Comparison of ENCODE assay signal across 18 cellular contexts in genomic region chr4:41433361-41433760, GRCh38.
DNase-seq lines count a peak whose midpoint lies in the region; ATAC-seq and TF ChIP-seq lines count a peak whose summit lies in the region.
"Had no signal": no experiment of that assay in that cellular context is flagged by ENCODE, and none has a peak within 500 bp of the region (broad histone marks: within the 10 kb centered on the region; RNA-seq: fewer than 3 reads in every experiment).

No MANE protein-coding gene starts in this region.

- no peak overlapping the region for H3K4me3 ChIP-seq in HUES48 (ENCODE audit: low read depth, low read length)
- no peak overlapping the region for H3K4me3 ChIP-seq in mesendoderm (ENCODE audit: low read length)
- no peak overlapping the region for H3K4me3 ChIP-seq in thoracic aorta
- H3K4me3 ChIP-seq: adrenal gland, suprapubic skin had no signal

- H3K36me3 ChIP-seq in HUES48 (ENCODE audit: control insufficient read depth, insufficient read depth, low read length): no peaks in the 10 kb centered on the region
- no peaks in the 10 kb centered on the region for H3K36me3 ChIP-seq in mesendoderm (ENCODE audit: control insufficient read depth, insufficient read depth, low read length)
- H3K36me3 ChIP-seq in thoracic aorta: no peaks in the 10 kb centered on the region
- H3K36me3 ChIP-seq: adrenal gland, suprapubic skin had no signal

- no peaks in the 10 kb centered on the region for H3K27me3 ChIP-seq in HUES48 (ENCODE audit: control insufficient read depth, insufficient read depth, low read length)
- H3K27me3 ChIP-seq in mesendoderm (ENCODE audit: insufficient read depth, low read length, poor library complexity): no peaks in the 10 kb centered on the region
- no peaks in the 10 kb centered on the region for H3K27me3 ChIP-seq in thoracic aorta (replicated peaks; ENCODE audit: insufficient read depth)
- H3K27me3 ChIP-seq: adrenal gland, suprapubic skin had no signal

- DNase-seq in mesendoderm (no peak), thoracic aorta (ENCODE audit: low spot score) (no peak), HPDE6-E6E7 (ENCODE audit: extremely low spot score) (no peak), DMS79 treated with DMSO at 0.1 percent for 48 hours (lab: John Stamatoyannopoulos, UW) (no peak)
- no peak for DNase-seq in activated CD8-positive, alpha-beta memory T cell treated with anti-CD3 and anti-CD28 coated beads, Interleukin-2, amount 50 U/mL, for 48 hours
- DNase-seq: activated gamma-delta T cell treated with Interleukin-2 at 50 U/mL for 16 hours; adrenal gland; cerebellar nuclear complex; NCI-H2107; nucleus accumbens; SHP77; stimulated activated CD4-positive, alpha-beta T cell treated with anti-CD3 and anti-CD28 coated beads, Interleukin-12 subunit alpha, Interleukin-12 subunit beta, amount 100 ng/mL, for 4 hours had no signal

- H3K27ac ChIP-seq in HUES48 (ENCODE audit: low read depth, low read length) (peak overlapping the region; percentile 97), mesendoderm (ENCODE audit: low read depth, low read length) (peak overlapping the region; percentile 81), thoracic aorta (peak overlapping the region; percentile 67 to 82)
- H3K27ac ChIP-seq: adrenal gland, suprapubic skin, VCaP had no signal

- no peak overlapping the region for H4K5ac ChIP-seq in mesendoderm (ENCODE audit: low read length)

- H4K8ac ChIP-seq in mesendoderm (ENCODE audit: low read depth, low read length): no peak overlapping the region

- peak overlapping the region; percentile 88 for H3K4ac ChIP-seq in mesendoderm (ENCODE audit: low read depth, low read length)

- peak overlapping the region; percentile 57 to 92 (median 79) for H3K27ac Mint-ChIP-seq in brain
- H3K27ac Mint-ChIP-seq: T-helper 1 cell treated with Interleukin-12 subunit alpha and Interleukin-12 subunit beta and Interleukin-4 antibody, amounts not matched to agents 30 μg/mL and 1 μg/mL, for 36 hours had no signal

- TF ChIP-seq CTCF in brain (conservative IDR thresholded peaks at IDR 0.05): no peak
- no peak for TF ChIP-seq CTCF in thoracic aorta (IDR thresholded peaks at IDR 0.05)

- peaks cover 4% of the 10 kb centered on the region for H3K36me3 Mint-ChIP-seq in brain

- H3K9ac ChIP-seq in HUES48 (ENCODE audit: low read depth, low read length) (peak overlapping the region; percentile 36; the same call in 1 of the 2 replicates), mesendoderm (ENCODE audit: low read length) (no peak overlapping the region)

- no peak overlapping the region for H3K23ac ChIP-seq in mesendoderm (ENCODE audit: low read length)

- ATAC-seq in thoracic aorta (ENCODE audit: insufficient number of reproducible peaks, low FRiP score, low read depth) (no peak), GM21723 (IDR thresholded peaks at IDR 0.05; ENCODE audit: unreplicated experiment) (no peak)

- no CpG with 5 or more reads among the region's 3 CpGs for WGBS in mesendoderm (ENCODE audit: extremely low coverage, insufficient coverage, low lambda C conversion rate)

- no peaks in the 10 kb centered on the region for H3K79me1 ChIP-seq in mesendoderm (ENCODE audit: low read length)

- peak overlapping the region in 4 of 5 experiments; percentile 1 to 64 (median 56) for H3K4me3 Mint-ChIP-seq in brain
- H3K4me3 Mint-ChIP-seq: T-helper 1 cell treated with Interleukin-12 subunit alpha and Interleukin-12 subunit beta and Interleukin-4 antibody, amounts not matched to agents 30 μg/mL and 1 μg/mL, for 36 hours had no signal

- peaks cover 81% of the 10 kb centered on the region for H3K4me1 Mint-ChIP-seq in brain

- no peaks in the 10 kb centered on the region for H3K79me2 ChIP-seq in mesendoderm (ENCODE audit: control insufficient read depth, insufficient read depth, low read length)

- no peak overlapping the region for H2BK15ac ChIP-seq in mesendoderm (replicated peaks; ENCODE audit: low read depth)

- H2BK5ac ChIP-seq in mesendoderm (ENCODE audit: low read length): peak overlapping the region; percentile 80

- H3K18ac ChIP-seq in mesendoderm (ENCODE audit: low read length): peak overlapping the region; percentile 42

- peaks cover 2 to 6% (median 3%) of the 10 kb centered on the region in 5 experiments for H3K9me3 Mint-ChIP-seq in brain
- H3K9me3 Mint-ChIP-seq: T-helper 1 cell treated with Interleukin-12 subunit alpha and Interleukin-12 subunit beta and Interleukin-4 antibody, amounts not matched to agents 30 μg/mL and 1 μg/mL, for 36 hours had no signal

- no peak overlapping the region for H3K4me2 ChIP-seq in mesendoderm (ENCODE audit: low read length)

- H3K4me1 ChIP-seq in HUES48 (ENCODE audit: control insufficient read depth, insufficient read depth, low read length) (peaks cover 65% of the 10 kb centered on the region), mesendoderm (ENCODE audit: control insufficient read depth, low read depth, low read length) (peaks cover 7% of the 10 kb centered on the region), thoracic aorta (ENCODE audit: control insufficient read depth in 1 of 2, low read depth in 2 of 2) (peaks cover 28 to 89% of the 10 kb centered on the region in 2 donors)

- H3K9me3 ChIP-seq in HUES48 (ENCODE audit: control insufficient read depth, insufficient read depth, low read length) (no peaks in the 10 kb centered on the region), thoracic aorta (no peaks in the 10 kb centered on the region)
- H3K9me3 ChIP-seq: adrenal gland, suprapubic skin had no signal

- no peaks in the 10 kb centered on the region for H3K27me3 Mint-ChIP-seq in brain

- peak overlapping the region; percentile 74 for H3K56ac ChIP-seq in mesendoderm (ENCODE audit: low read length)

- no peak overlapping the region for H2AK5ac ChIP-seq in mesendoderm (ENCODE audit: low read length)

- H2BK120ac ChIP-seq in mesendoderm (ENCODE audit: low read depth, low read length): peak overlapping the region; percentile 96
